Comparison of ENCODE assay signal across 1 cellular context in genomic region chr4:159127745-159128518, GRCh38.
TF ChIP-seq lines count a peak whose summit lies in the region.

No MANE protein-coding gene starts in this region.

TF ChIP-seq in K562, 482 proteins besides CTCF, POLR2A, EP300 and RAD21 (continued from another document):
- TF ChIP-seq ZNF518B (CRISPR knock-in tag; IDR thresholded peaks at IDR 0.05): no peak
- TF ChIP-seq DLX4 (CRISPR knock-in tag; IDR thresholded peaks at IDR 0.05): no peak
- TF ChIP-seq CEBPB (tag; IDR thresholded peaks at IDR 0.05): 0 out of 2 replicates have a peak, but pooled peaks have one; percentile 27
- TF ChIP-seq ZEB2 (IDR thresholded peaks at IDR 0.05): no peak
- TF ChIP-seq GABPB2 (CRISPR knock-in tag; conservative IDR thresholded peaks at IDR 0.05): no peak
- TF ChIP-seq, protein P1, sequence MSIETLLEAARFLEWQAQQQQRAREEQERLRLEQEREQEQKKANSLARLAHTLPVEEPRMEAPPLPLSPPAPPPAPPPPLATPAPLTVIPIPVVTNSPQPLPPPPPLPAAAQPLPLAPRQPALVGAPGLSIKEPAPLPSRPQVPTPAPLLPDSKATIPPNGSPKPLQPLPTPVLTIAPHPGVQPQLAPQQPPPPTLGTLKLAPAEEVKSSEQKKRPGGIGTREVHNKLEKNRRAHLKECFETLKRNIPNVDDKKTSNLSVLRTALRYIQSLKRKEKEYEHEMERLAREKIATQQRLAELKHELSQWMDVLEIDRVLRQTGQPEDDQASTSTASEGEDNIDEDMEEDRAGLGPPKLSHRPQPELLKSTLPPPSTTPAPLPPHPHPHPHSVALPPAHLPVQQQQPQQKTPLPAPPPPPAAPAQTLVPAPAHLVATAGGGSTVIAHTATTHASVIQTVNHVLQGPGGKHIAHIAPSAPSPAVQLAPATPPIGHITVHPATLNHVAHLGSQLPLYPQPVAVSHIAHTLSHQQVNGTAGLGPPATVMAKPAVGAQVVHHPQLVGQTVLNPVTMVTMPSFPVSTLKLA (conservative IDR thresholded peaks at IDR 0.05): 0 out of 4 replicates have a peak, but pooled peaks of 1 of the 2 experiments have one; percentile 25
- no peak for TF ChIP-seq NEUROD1 (IDR thresholded peaks at IDR 0.05; ENCODE audit: borderline replicate concordance, low read depth, low read length, partially characterized antibody)
- no peak for TF ChIP-seq ZMIZ1 (IDR thresholded peaks at IDR 0.05; ENCODE audit: low read depth in 2 of 2, low read length in 2 of 2)
- no peak for TF ChIP-seq ZNF133 (CRISPR knock-in tag; IDR thresholded peaks at IDR 0.05)
- no peak for TF ChIP-seq ZNF586 (CRISPR knock-in tag; conservative IDR thresholded peaks at IDR 0.05)
- TF ChIP-seq PHF8 (IDR thresholded peaks at IDR 0.05; ENCODE audit: borderline replicate concordance, low read length): no peak
- no peak for TF ChIP-seq ZNF146 (CRISPR knock-in tag; IDR thresholded peaks at IDR 0.05; ENCODE audit: unreplicated experiment)
- no peak for TF ChIP-seq GTF2B (IDR thresholded peaks at IDR 0.05; ENCODE audit: extremely low read depth, insufficient read length)
- no peak for TF ChIP-seq ZBED1 (IDR thresholded peaks at IDR 0.05)
- TF ChIP-seq NFIX (CRISPR knock-in tag; IDR thresholded peaks at IDR 0.05; ENCODE audit: low read depth): no peak
- peak; percentile 78 for TF ChIP-seq NFE2 (IDR thresholded peaks at IDR 0.05; ENCODE audit: low read depth)
TF ChIP-seq in K562: peak in this region for 27.
